Comparison of ENCODE assay signal across 9 cellular contexts in the genomic region with DNA sequence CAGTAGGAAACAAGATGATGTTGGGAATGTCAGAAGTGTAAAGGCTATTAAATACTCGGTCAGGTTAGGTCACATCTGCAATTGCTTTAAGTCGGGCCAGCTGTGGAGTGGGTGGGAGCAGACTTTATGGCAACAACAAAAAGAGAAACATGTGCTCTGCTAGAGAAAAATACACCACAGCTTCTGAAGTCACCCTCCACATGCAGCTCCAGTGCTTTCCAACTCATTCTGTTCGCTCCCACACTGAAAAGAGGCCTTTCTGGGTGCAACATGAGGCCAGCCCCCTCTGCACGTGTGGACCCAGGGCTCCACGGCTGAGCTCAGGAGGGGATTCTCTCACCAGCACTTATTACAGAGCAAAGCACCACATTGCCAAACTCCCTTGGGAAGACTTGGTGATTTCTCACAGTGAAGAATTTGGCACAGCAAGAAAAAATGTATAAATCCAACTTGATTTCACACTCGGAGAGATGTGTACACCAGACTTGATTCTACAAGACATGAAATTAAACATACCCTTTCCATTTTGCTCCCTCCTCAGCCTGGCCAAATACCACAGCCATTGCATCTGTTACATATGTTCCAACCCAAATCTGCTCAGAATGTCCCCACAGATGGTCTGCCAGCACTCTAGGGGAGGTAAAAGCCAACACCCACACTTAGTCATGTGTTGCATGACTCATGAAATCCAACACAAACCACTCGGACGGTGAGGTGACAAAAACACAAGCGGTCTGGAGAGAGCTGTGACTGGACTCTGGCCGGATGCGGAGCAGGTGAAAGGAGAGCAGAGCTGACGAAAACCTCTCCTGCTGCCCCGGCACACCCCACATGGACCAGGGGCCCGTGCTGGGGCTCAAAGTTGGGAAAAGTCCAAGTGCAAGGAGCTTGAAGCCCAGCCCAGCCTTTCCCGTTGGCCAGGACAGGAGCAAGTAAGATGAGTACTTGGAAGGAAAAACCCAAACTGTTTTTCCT.
DNase-seq lines count a peak whose midpoint lies in the region; ATAC-seq, FAIRE-seq and TF ChIP-seq lines count a peak whose summit lies in the region.
"Had no signal": no experiment of that assay in that cellular context is flagged by ENCODE, and none has a peak within 500 bp of the region (broad histone marks: within the 10 kb centered on the region; RNA-seq: fewer than 3 reads in every experiment).

No MANE protein-coding gene starts in this region.

- peak overlapping the region; percentile 64 for H2BK5ac ChIP-seq in IMR-90 (ENCODE audit: low read depth, low read length, poor library complexity, severe bottlenecking)
- no peak overlapping the region for H2BK5ac ChIP-seq in mesendoderm (ENCODE audit: low read length)

- peak overlapping the region; percentile 42; the same call in 1 of the 2 replicates for H4K91ac ChIP-seq in IMR-90 (ENCODE audit: insufficient read depth, low read depth, low read length)

- peaks cover 16% of the 10 kb centered on the region for H3K4me1 ChIP-seq in IMR-90 (ENCODE audit: control insufficient read depth, insufficient read depth, low read length)
- H3K4me1 ChIP-seq in mesendoderm (ENCODE audit: control insufficient read depth, low read depth, low read length): no peaks in the 10 kb centered on the region

- H3K36me3 ChIP-seq in IMR-90 (ENCODE audit: control insufficient read depth, insufficient read depth, low read length) (peaks cover 25% of the 10 kb centered on the region), mesendoderm (ENCODE audit: control insufficient read depth, insufficient read depth, low read length) (peaks cover 27% of the 10 kb centered on the region)

- BruUV-seq in IMR-90 (replicated peaks; lab: Mats Ljungman, UMichigan): no TSS peak

- no peak for FAIRE-seq in D721Med (lab: Jason Lieb, UNC)

- ATAC-seq in IMR-90 (ENCODE audit: low read depth): peak; percentile 86
- ATAC-seq in GM21576 (IDR thresholded peaks at IDR 0.05; ENCODE audit: unreplicated experiment): no peak
- ATAC-seq in GM19035 (IDR thresholded peaks at IDR 0.05; ENCODE audit: unreplicated experiment): no peak

- no peaks in the 10 kb centered on the region for H3K9me3 ChIP-seq in IMR-90 (ENCODE audit: control insufficient read depth, insufficient read depth, low read length)

- H3K9me1 ChIP-seq in IMR-90 (ENCODE audit: insufficient read depth, low read length): peaks cover 43% of the 10 kb centered on the region

- H3K27ac ChIP-seq in IMR-90 (ENCODE audit: insufficient read depth, low read length): peak overlapping the region; percentile 77
- peak overlapping the region; percentile 83 to 96 for H3K27ac ChIP-seq in coronary artery
- H3K27ac ChIP-seq in mesendoderm (ENCODE audit: low read depth, low read length): no peak overlapping the region

- intact Hi-C loops in IMR-90 (cut with micrococcal nuclease): loop anchor here (5.0 kb wide), 1 partner anchor 40 kb away; no protein-coding TSS in a partner anchor

- H3K18ac ChIP-seq in IMR-90 (ENCODE audit: low read depth, low read length) (peak overlapping the region; percentile 26), mesendoderm (ENCODE audit: low read length) (no peak overlapping the region)

- peaks cover 0 to 48% of the 10 kb centered on the region in 2 experiments for H3K79me1 ChIP-seq in IMR-90 (ENCODE audit: low read depth in 1 of 2, low read length in 2 of 2)
- H3K79me1 ChIP-seq in mesendoderm (ENCODE audit: low read length): peaks cover 25% of the 10 kb centered on the region

- H2AK5ac ChIP-seq in IMR-90 (ENCODE audit: low read depth, low read length) (peak overlapping the region; percentile 78), mesendoderm (ENCODE audit: low read length) (no peak overlapping the region)

- no peak for TF ChIP-seq CTCF in IMR-90 (conservative IDR thresholded peaks at IDR 0.05; ENCODE audit: low read depth, low read length)
- no peak for TF ChIP-seq CTCF in coronary artery (IDR thresholded peaks at IDR 0.05)
- TF ChIP-seq CTCF in D721Med (IDR thresholded peaks at IDR 0.05; ENCODE audit: insufficient read depth, missing control alignments): no peak

- 13% methylated on average over 3 of the region's 15 CpGs; no CpG with 5 or more reads in 1 of the 2 experiments for WGBS in IMR-90 (ENCODE audit: extremely low coverage in 2 of 2, insufficient read length in 1 of 2), 2 experiments
- WGBS in mesendoderm (ENCODE audit: extremely low coverage, insufficient coverage, low lambda C conversion rate): no CpG with 5 or more reads among the region's 15 CpGs

- peaks cover 2% of the 10 kb centered on the region for H3K79me2 ChIP-seq in mesendoderm (ENCODE audit: control insufficient read depth, insufficient read depth, low read length)
- H3K79me2 ChIP-seq: parathyroid adenoma had no signal

- H3K9ac ChIP-seq in IMR-90 (ENCODE audit: low read depth, low read length) (peak overlapping the region; percentile 4; the same call in 1 of the 2 replicates), mesendoderm (ENCODE audit: low read length) (no peak overlapping the region)
- H3K9ac ChIP-seq: parathyroid adenoma had no signal

- TF ChIP-seq RAD21 in IMR-90 (IDR thresholded peaks at IDR 0.05; ENCODE audit: low read length): peak; percentile 26; the same call in 1 of the 2 replicates

- POLR2A ChIA-PET in IMR-90 (lab: Charles Lee; ENCODE audit: unreplicated experiment): no interaction called here

- H4K8ac ChIP-seq in IMR-90 (ENCODE audit: low read depth in 2 of 2, low read length in 2 of 2) (peak overlapping the region; percentile 13 to 67; a peak in 3 of 4 replicates), mesendoderm (ENCODE audit: low read depth, low read length) (no peak overlapping the region)

- in situ Hi-C loops in IMR-90 (cut with MboI; ENCODE audit: low sequenced_read_pairs): no loop called here

- dilution Hi-C loops in IMR-90 (cut with HindIII; ENCODE audit: low sequenced_read_pairs, unreplicated experiment): no loop called here

- no peak for TF ChIP-seq POLR2A in IMR-90 (IDR thresholded peaks at IDR 0.05; ENCODE audit: low read depth, low read length)

- peak overlapping the region; percentile 64 for H2AFZ ChIP-seq in IMR-90 (replicated peaks; ENCODE audit: low read length, poor library complexity)
- H2AFZ ChIP-seq: parathyroid adenoma had no signal

- CTCF ChIA-PET in IMR-90 (lab: Yijun Ruan, JAX): interaction anchor here (1.0 kb wide), 1 partner anchor 26 kb away, joined by 4 read pairs; no protein-coding TSS in a partner anchor

- DNase-seq in A172 (ENCODE audit: low spot score) (peak; percentile 97), IMR-90 (peak; percentile 99), coronary artery (ENCODE audit: low spot score) (peak; percentile 93), mesendoderm (peak; percentile 42), NAMALWA (ENCODE audit: low spot score) (no peak), D721Med (ENCODE audit: insufficient read length, low spot score) (no peak)

- H2AK9ac ChIP-seq in IMR-90 (replicated peaks; ENCODE audit: low read depth, low read length, poor library complexity): peak overlapping the region; percentile 71

- H3K4me3 ChIP-seq in IMR-90 (ENCODE audit: insufficient read depth, low read depth, low read length): no peak overlapping the region
- peak overlapping the region; percentile 46 for H3K4me3 ChIP-seq in coronary artery
- no peak overlapping the region for H3K4me3 ChIP-seq in mesendoderm (ENCODE audit: low read length)

- peak overlapping the region; percentile 29 for H3K4me2 ChIP-seq in IMR-90 (ENCODE audit: low read depth, low read length)
- H3K4me2 ChIP-seq in mesendoderm (ENCODE audit: low read length): no peak overlapping the region

- H3K4ac ChIP-seq in IMR-90 (ENCODE audit: low read depth, low read length) (peak overlapping the region; percentile 90; the same call in 1 of the 2 replicates), mesendoderm (ENCODE audit: low read depth, low read length) (no peak overlapping the region)

- H4K20me1 ChIP-seq in IMR-90 (ENCODE audit: insufficient read depth, low read length): peaks cover 21% of the 10 kb centered on the region; the same call in 1 of the 2 replicates

- H2BK120ac ChIP-seq in IMR-90 (ENCODE audit: low read depth, low read length): peak overlapping the region; percentile 60
- no peak overlapping the region for H2BK120ac ChIP-seq in mesendoderm (ENCODE audit: low read depth, low read length)

- peak overlapping the region; percentile 11 for H4K5ac ChIP-seq in IMR-90 (ENCODE audit: low read depth, low read length)
- H4K5ac ChIP-seq in mesendoderm (ENCODE audit: low read length): no peak overlapping the region

- peak overlapping the region; percentile 60 for H2BK20ac ChIP-seq in IMR-90 (ENCODE audit: low read depth, low read length)

- H2BK15ac ChIP-seq in IMR-90 (ENCODE audit: low read depth, low read length) (peak overlapping the region; percentile 91; the same call in 2 of the 3 replicates), mesendoderm (replicated peaks; ENCODE audit: low read depth) (no peak overlapping the region)

- peak overlapping the region; percentile 53 for H3K14ac ChIP-seq in IMR-90 (replicated peaks; ENCODE audit: low read depth, low read length)

- H3K23ac ChIP-seq in IMR-90 (ENCODE audit: low read depth, low read length) (peak overlapping the region; percentile 31), mesendoderm (ENCODE audit: low read length) (no peak overlapping the region)

- H3K27me3 ChIP-seq in IMR-90 (ENCODE audit: control insufficient read depth, insufficient read depth, low read length): no peaks in the 10 kb centered on the region
- H3K27me3 ChIP-seq in mesendoderm (ENCODE audit: insufficient read depth, low read length, poor library complexity): no peaks in the 10 kb centered on the region

- H3K56ac ChIP-seq in IMR-90 (ENCODE audit: extremely low read depth, insufficient read depth, low read length): no peak overlapping the region; the same call in 1 of the 2 replicates
- H3K56ac ChIP-seq in mesendoderm (ENCODE audit: low read length): peak overlapping the region; percentile 11

TF ChIP-seq in IMR-90, 13 proteins besides CTCF, POLR2A, EP300 and RAD21 (continues in another document):
- peak; percentile 85 for TF ChIP-seq BHLHE40 (IDR thresholded peaks at IDR 0.05; ENCODE audit: low read depth, low read length)
- peak; percentile 93 for TF ChIP-seq USF2 (IDR thresholded peaks at IDR 0.05; ENCODE audit: low read depth, low read length)
- peak; percentile 98 for TF ChIP-seq FOS (IDR thresholded peaks at IDR 0.05; ENCODE audit: low read depth, low read length)
- TF ChIP-seq SMC3 (IDR thresholded peaks at IDR 0.05; ENCODE audit: low read depth, low read length): no peak
- no peak; the same call in 1 of the 2 replicates for TF ChIP-seq CHD1 (IDR thresholded peaks at IDR 0.05; ENCODE audit: low read depth, low read length)
- peak; percentile 43; the same call in 1 of the 2 replicates for TF ChIP-seq MXI1 (IDR thresholded peaks at IDR 0.05; ENCODE audit: borderline replicate concordance, low read depth, low read length)
- TF ChIP-seq MAFK (IDR thresholded peaks at IDR 0.05; ENCODE audit: low read depth, low read length): 0 out of 2 replicates have a peak, but pooled peaks have one; percentile 17

Comparison
In these comparisons a context has a peak if more than half of its experiments do, and no peak if none do; other contexts are left out.
1. DNase-seq: peak in A172 (single experiment), IMR-90 (single experiment), coronary artery (single experiment) and mesendoderm (single experiment); none in NAMALWA (single experiment) and D721Med (single experiment).